In the genomic region with DNA sequence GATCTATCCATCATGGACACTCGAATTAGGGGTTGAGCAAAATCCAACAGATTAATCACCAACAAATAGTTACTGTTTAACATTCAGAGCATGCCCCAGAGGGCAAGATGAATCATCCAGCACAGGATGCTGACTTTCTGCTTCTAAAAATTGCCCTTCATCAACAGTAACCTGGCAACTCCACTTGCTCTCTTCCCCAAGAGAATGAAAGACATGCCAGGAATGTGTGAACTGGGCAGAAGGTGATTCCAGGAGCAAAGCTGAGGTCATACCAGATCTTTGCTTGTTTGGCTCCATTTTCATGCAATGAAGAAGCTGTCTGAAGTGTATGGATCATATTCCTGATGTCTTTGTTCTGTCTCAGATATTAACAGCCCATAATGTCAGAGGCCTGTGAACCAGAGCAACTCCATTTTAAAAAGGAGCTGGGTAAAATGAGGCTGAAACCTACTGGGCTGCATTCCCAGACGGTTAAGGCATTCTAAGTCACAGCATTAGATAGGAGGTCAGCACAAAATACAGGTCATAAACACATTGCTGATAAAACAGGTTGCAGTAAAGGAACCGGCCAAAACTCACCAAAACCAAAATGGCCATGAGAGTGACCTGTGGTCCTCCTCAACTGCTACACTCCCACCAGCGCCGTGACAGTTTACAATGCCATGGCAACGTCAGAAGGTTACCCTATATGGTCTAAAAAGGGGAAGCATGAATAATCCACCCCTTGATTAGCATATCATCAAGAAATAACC, we compare ENCODE assay signal across 8 cellular contexts. TPM values are rescaled to one million over a fixed set of nuclear protein-coding genes. Genes with fewer than 3 reads are reported as not detected.
DNase-seq lines count a peak whose midpoint lies in the region; ATAC-seq and TF ChIP-seq lines count a peak whose summit lies in the region.

No MANE protein-coding gene starts in this region.

- peaks cover 16 to 45% (median 25%) of the 10 kb centered on the region in 4 donors for H3K4me1 Mint-ChIP-seq in CD4-positive, alpha-beta memory T cell

- DNase-seq in CD4-positive, alpha-beta memory T cell, result peak in 1 of 5 donors; percentile 60
- peak; percentile 97 for DNase-seq in HCEC 1CT
- DNase-seq in RWPE2 (ENCODE audit: low spot score), result peak; percentile 79
- no peak for DNase-seq in left lung
- DNase-seq in substantia nigra (lab: John Stamatoyannopoulos, UW), result peak in 6 of 49 donors; percentile 0 to 27 (median 9)
- DNase-seq in NCI-H2081 treated with DMSO at 0.1 percent for 48 hours (lab: John Stamatoyannopoulos, UW), result no peak
- no peak for DNase-seq in prostate gland (ENCODE audit: low spot score)

- WGBS in prostate gland, result 53% methylated on average over 6 of the region's 6 CpGs

- POLR2A ChIA-PET in CD4-positive, alpha-beta memory T cell (lab: Charles Lee; ENCODE audit: partially characterized antibody), result no interaction called here

- TF ChIP-seq POLR2A in prostate gland (IDR thresholded peaks at IDR 0.05), result no peak

- H3K27ac ChIP-seq in CD4-positive, alpha-beta memory T cell (ENCODE audit: low read depth, low read length), result peak overlapping the region; percentile 76
- H3K27ac ChIP-seq in RWPE2 (ENCODE audit: poor library complexity, severe bottlenecking), result peak overlapping the region; percentile 91
- peak overlapping the region; percentile 77 for H3K27ac ChIP-seq in cingulate gyrus (ENCODE audit: low read depth, low read length)
- peak overlapping the region; percentile 99 to 100 for H3K27ac ChIP-seq in left lung
- H3K27ac ChIP-seq in substantia nigra (ENCODE audit: low read depth, low read length, poor library complexity, severe bottlenecking), result peak overlapping the region; percentile 47
- no peak overlapping the region for H3K27ac ChIP-seq in prostate gland

- H3K9me3 Mint-ChIP-seq in CD4-positive, alpha-beta memory T cell, result peaks cover 0 to 4% (median 0%) of the 10 kb centered on the region in 8 donors

- no peaks in the 10 kb centered on the region for H3K9me3 ChIP-seq in CD4-positive, alpha-beta memory T cell (ENCODE audit: control insufficient read depth in 1 of 2, low read length in 2 of 2)
- no peaks in the 10 kb centered on the region for H3K9me3 ChIP-seq in RWPE2 (ENCODE audit: severe bottlenecking)
- H3K9me3 ChIP-seq in left lung, result no peaks in the 10 kb centered on the region
- H3K9me3 ChIP-seq in prostate gland, result no peaks in the 10 kb centered on the region

- peak; percentile 61 for ATAC-seq in RWPE2 (ENCODE audit: low read depth)
- ATAC-seq in left lung, result peak; percentile 4

- no peak overlapping the region for H3K4me3 ChIP-seq in CD4-positive, alpha-beta memory T cell (ENCODE audit: low read length in 2 of 2)
- H3K4me3 ChIP-seq in RWPE2 (ENCODE audit: severe bottlenecking), result no peak overlapping the region
- H3K4me3 ChIP-seq in left lung, result no peak overlapping the region
- no peak overlapping the region for H3K4me3 ChIP-seq in prostate gland

- H3K27me3 ChIP-seq in CD4-positive, alpha-beta memory T cell (ENCODE audit: insufficient read depth, low read length), result no peaks in the 10 kb centered on the region
- H3K27me3 ChIP-seq in RWPE2 (ENCODE audit: insufficient read depth, poor library complexity, severe bottlenecking) (no peaks in the 10 kb centered on the region), left lung (no peaks in the 10 kb centered on the region), prostate gland (replicated peaks; ENCODE audit: insufficient read depth) (no peaks in the 10 kb centered on the region)

- H3K36me3 ChIP-seq in CD4-positive, alpha-beta memory T cell (ENCODE audit: insufficient read depth, low read length), result no peaks in the 10 kb centered on the region
- H3K36me3 ChIP-seq in RWPE2 (ENCODE audit: low read depth) (peaks cover 9% of the 10 kb centered on the region; the same call in 1 of the 2 replicates), left lung (no peaks in the 10 kb centered on the region), prostate gland (no peaks in the 10 kb centered on the region)

- intact Hi-C loops in CD4-positive, alpha-beta memory T cell (cut with micrococcal nuclease), result no loop called here
- intact Hi-C loops in left lung (cut with DNase I), result no loop called here
- intact Hi-C loops in prostate gland (cut with DNase I), result no loop called here

- H3K27me3 Mint-ChIP-seq in CD4-positive, alpha-beta memory T cell, result no peaks in the 10 kb centered on the region

- H3K36me3 Mint-ChIP-seq in CD4-positive, alpha-beta memory T cell, result peaks cover 0 to 5% of the 10 kb centered on the region in 2 donors

- CTCF ChIA-PET in CD4-positive, alpha-beta memory T cell (lab: Charles Lee; ENCODE audit: partially characterized antibody), result interaction anchor here (1.0 kb wide), 1 partner anchor 146 kb away, joined by 3 read pairs; no protein-coding TSS in a partner anchor

- no peak for TF ChIP-seq CTCF in RWPE2 (IDR thresholded peaks at IDR 0.05; ENCODE audit: poor library complexity, severe bottlenecking)
- no peak for TF ChIP-seq CTCF in left lung (IDR thresholded peaks at IDR 0.05)
- no peak for TF ChIP-seq CTCF in prostate gland (IDR thresholded peaks at IDR 0.05)

- peak overlapping the region in 2 of 8 donors; percentile 60 to 86 for H3K4me3 Mint-ChIP-seq in CD4-positive, alpha-beta memory T cell

- peak overlapping the region; percentile 42 to 94 (median 79) for H3K27ac Mint-ChIP-seq in CD4-positive, alpha-beta memory T cell

- peaks cover 32% of the 10 kb centered on the region for H3K4me1 ChIP-seq in CD4-positive, alpha-beta memory T cell (ENCODE audit: insufficient read depth, low read length)
- H3K4me1 ChIP-seq in RWPE2 (ENCODE audit: insufficient read depth, poor library complexity, severe bottlenecking) (peaks cover 26% of the 10 kb centered on the region), left lung (peaks cover 22 to 41% of the 10 kb centered on the region in 2 donors), prostate gland (replicated peaks) (peaks cover 5% of the 10 kb centered on the region)

RNA-seq across cellular contexts. Expression of gene ZNF367, which starts 2.5 kb away (rescaled TPM):
- total RNA-seq in CD4-positive, alpha-beta memory T cell, result 1 to 10 TPM; 5.1 to 5.4 TPM
- 1 to 10 TPM in 1 of 2 donors, under 1 TPM in 1; 0.39 to 1.7 TPM for polyA plus RNA-seq in CD4-positive, alpha-beta memory T cell
- total RNA-seq in left lung, result 10 to 100 TPM in 1 of 2 donors, 1 to 10 TPM in 1; 6.1 to 10.1 TPM
- 1 to 10 TPM; 2.9 to 5.5 TPM for total RNA-seq in prostate gland

RNA-seq across cellular contexts. Expression of gene HABP4, which starts 29.3 kb away (rescaled TPM):
- total RNA-seq in CD4-positive, alpha-beta memory T cell, result 10 to 100 TPM; 35.5 to 36.6 TPM
- polyA plus RNA-seq in CD4-positive, alpha-beta memory T cell, result 10 to 100 TPM; 18.6 to 31.1 TPM
- total RNA-seq in left lung (10 to 100 TPM in 1 of 2 donors, 1 to 10 TPM in 1; 8.0 to 17.1 TPM), prostate gland (10 to 100 TPM; 13.5 to 24.3 TPM)

RNA-seq across cellular contexts. Expression of gene SLC35D2, which starts 37.1 kb away (rescaled TPM):
- total RNA-seq in CD4-positive, alpha-beta memory T cell, result 10 to 100 TPM; 29.8 to 30.3 TPM
- 10 to 100 TPM; 25.3 to 30.5 TPM for polyA plus RNA-seq in CD4-positive, alpha-beta memory T cell
- total RNA-seq in left lung (10 to 100 TPM; 24.8 to 32.4 TPM), prostate gland (10 to 100 TPM; 27.4 to 29.7 TPM)

Comparison
In these comparisons a context has a peak if more than half of its experiments do, and no peak if none do; other contexts are left out.
1. DNase-seq: peak in HCEC 1CT (single experiment) and RWPE2 (single experiment); none in left lung (0 of 2), NCI-H2081 treated with DMSO at 0.1 percent for 48 hours (single experiment) and prostate gland (single experiment).
2. H3K27ac ChIP-seq: peak in CD4-positive, alpha-beta memory T cell (single experiment), RWPE2 (single experiment), cingulate gyrus (single experiment), left lung (2 of 2) and substantia nigra (single experiment); none in prostate gland (0 of 2).